Comparison of ENCODE assay signal across 1 cellular context in the genomic region with DNA sequence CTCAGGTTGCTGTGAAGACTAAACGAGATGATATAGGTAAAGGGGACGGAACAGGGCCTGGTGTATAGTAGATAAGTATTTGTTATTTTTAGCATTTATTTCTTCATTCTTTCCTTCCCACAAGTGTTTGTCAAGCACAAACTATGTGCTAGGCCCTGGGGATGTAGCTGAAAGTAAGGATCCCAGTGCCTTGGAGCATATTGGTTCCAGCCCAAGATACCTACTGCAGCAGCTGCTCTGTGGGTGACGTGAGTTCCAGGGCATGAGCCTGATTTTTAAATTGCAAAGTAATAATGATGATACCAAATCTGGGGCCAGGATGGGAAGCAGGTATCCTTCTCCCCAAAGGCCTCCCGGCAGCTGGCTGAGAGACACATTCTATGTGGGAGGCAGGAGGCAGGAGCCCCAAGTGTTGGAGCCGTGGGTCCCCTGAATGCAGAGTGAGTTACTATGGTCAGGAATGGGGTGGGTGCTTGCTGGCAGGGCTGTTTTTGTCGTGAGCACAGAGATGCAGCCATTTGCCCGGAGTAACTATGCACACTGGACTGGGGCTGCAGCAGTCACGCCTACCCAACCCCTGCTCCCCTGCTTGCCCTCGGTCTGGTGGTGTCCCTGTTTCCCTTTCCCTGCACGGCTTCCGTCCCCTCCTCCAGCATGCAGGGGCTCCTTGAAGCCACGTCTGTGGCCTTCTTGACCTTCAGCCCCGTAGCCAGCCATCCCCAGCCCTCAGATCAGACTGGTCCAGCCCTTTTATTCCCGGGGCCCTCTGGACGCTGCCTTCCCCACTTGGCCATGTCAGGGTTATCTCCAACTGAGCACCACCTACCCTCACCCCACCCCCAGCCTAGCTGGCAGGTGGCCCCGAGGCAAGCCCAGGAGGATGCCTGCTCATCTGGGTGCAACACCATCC.
TF ChIP-seq lines count a peak whose summit lies in the region.

No MANE protein-coding gene starts in this region.

TF ChIP-seq in A549, 52 proteins besides CTCF, POLR2A, EP300 and RAD21 (continued from another document):
- TF ChIP-seq, protein P1, sequence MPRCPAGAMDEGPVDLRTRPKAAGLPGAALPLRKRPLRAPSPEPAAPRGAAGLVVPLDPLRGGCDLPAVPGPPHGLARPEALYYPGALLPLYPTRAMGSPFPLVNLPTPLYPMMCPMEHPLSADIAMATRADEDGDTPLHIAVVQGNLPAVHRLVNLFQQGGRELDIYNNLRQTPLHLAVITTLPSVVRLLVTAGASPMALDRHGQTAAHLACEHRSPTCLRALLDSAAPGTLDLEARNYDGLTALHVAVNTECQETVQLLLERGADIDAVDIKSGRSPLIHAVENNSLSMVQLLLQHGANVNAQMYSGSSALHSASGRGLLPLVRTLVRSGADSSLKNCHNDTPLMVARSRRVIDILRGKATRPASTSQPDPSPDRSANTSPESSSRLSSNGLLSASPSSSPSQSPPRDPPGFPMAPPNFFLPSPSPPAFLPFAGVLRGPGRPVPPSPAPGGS (IDR thresholded peaks at IDR 0.05), result no peak
- TF ChIP-seq, protein P2, sequence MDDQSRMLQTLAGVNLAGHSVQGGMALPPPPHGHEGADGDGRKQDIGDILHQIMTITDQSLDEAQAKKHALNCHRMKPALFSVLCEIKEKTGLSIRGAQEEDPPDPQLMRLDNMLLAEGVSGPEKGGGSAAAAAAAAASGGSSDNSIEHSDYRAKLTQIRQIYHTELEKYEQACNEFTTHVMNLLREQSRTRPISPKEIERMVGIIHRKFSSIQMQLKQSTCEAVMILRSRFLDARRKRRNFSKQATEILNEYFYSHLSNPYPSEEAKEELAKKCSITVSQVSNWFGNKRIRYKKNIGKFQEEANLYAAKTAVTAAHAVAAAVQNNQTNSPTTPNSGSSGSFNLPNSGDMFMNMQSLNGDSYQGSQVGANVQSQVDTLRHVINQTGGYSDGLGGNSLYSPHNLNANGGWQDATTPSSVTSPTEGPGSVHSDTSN (IDR thresholded peaks at IDR 0.05), result no peak
- no peak for TF ChIP-seq RCOR1 (IDR thresholded peaks at IDR 0.05; ENCODE audit: low read depth, low read length)
- TF ChIP-seq ESRRA (IDR thresholded peaks at IDR 0.05; ENCODE audit: borderline replicate concordance, low read length), result no peak
- no peak for TF ChIP-seq FOXS1 (CRISPR knock-in tag; IDR thresholded peaks at IDR 0.05)
- no peak for TF ChIP-seq RFX5 (IDR thresholded peaks at IDR 0.05)
- no peak for TF ChIP-seq NFE2L2 (conservative IDR thresholded peaks at IDR 0.05; ENCODE audit: low read length)
- TF ChIP-seq RNF2 (IDR thresholded peaks at IDR 0.05; ENCODE audit: borderline replicate concordance, low read depth), result no peak
- no peak for TF ChIP-seq ZSCAN20 (CRISPR knock-in tag; IDR thresholded peaks at IDR 0.05)
- TF ChIP-seq KDM1A (IDR thresholded peaks at IDR 0.05; ENCODE audit: low read depth), result no peak
- no peak for TF ChIP-seq ZC3H11A (IDR thresholded peaks at IDR 0.05)
TF ChIP-seq in A549: peak in this region for 0.
